12 cellular contexts compared by ENCODE assay signal in the genomic region with DNA sequence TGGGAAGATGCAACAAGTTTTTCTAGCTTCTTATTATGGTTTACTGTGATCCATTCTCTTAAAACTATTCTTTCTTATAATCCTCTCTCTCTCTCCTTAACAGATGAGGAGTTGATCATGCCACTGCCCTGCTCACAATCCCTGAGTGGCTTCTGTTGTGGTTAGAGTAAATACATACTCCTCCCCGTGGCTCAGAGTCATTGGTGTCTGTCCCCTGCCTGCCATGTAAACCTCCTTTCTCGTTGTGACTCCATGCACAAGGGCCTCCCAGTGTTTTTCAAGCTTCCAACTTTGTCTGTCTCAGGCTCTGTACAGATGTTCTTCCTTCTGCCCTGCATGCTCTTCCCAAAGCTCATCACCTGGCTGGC. TPM values are rescaled to one million over a fixed set of nuclear protein-coding genes. Genes with fewer than 3 reads are reported as not detected.
DNase-seq lines count a peak whose midpoint lies in the region; ATAC-seq and TF ChIP-seq lines count a peak whose summit lies in the region.
"Had no signal": no experiment of that assay in that cellular context is flagged by ENCODE, and none has a peak within 500 bp of the region (broad histone marks: within the 10 kb centered on the region; RNA-seq: fewer than 3 reads in every experiment).

No MANE protein-coding gene starts in this region.

- H3K9me3 Mint-ChIP-seq in activated T-cell treated with anti-CD3 and anti-CD28 coated beads, Interleukin-2, amount 50 U/mL, for 4 hours = no peaks in the 10 kb centered on the region
- no peaks in the 10 kb centered on the region for H3K9me3 Mint-ChIP-seq in activated T-helper 2 cell treated with anti-CD3 and anti-CD28 coated beads, Interferon-gamma antibody, Interleukin-2, Interleukin-4, amounts not matched to agents 10 μg/mL and 5 μg/mL and 100 μg/mL, durations not matched to agents 14 hours and 24 hours and 36 hours
- no peaks in the 10 kb centered on the region for H3K9me3 Mint-ChIP-seq in MCF 10A (ENCODE audit: unreplicated experiment)

- peak overlapping the region; percentile 57 for H3K4me3 Mint-ChIP-seq in activated T-cell treated with anti-CD3 and anti-CD28 coated beads, Interleukin-2, amount 50 U/mL, for 4 hours
- no peak overlapping the region for H3K4me3 Mint-ChIP-seq in activated T-helper 2 cell treated with anti-CD3 and anti-CD28 coated beads, Interferon-gamma antibody, Interleukin-2, Interleukin-4, amounts not matched to agents 10 μg/mL and 5 μg/mL and 100 μg/mL, durations not matched to agents 14 hours and 24 hours and 36 hours (ENCODE audit: low read depth)
- no peak overlapping the region for H3K4me3 Mint-ChIP-seq in MCF 10A (ENCODE audit: unreplicated experiment)

- peak; percentile 62 to 66 for ATAC-seq in activated T-cell treated with anti-CD3 and anti-CD28 coated beads, Interleukin-2, amount 50 U/mL, for 4 hours
- ATAC-seq in HG03469 (IDR thresholded peaks at IDR 0.05; ENCODE audit: unreplicated experiment) (peak; percentile 22), GM19023 (IDR thresholded peaks at IDR 0.05; ENCODE audit: unreplicated experiment) (no peak), GM19324 (IDR thresholded peaks at IDR 0.05; ENCODE audit: low FRiP score, unreplicated experiment) (no peak)

- no peak for TF ChIP-seq CTCF in MCF 10A (IDR thresholded peaks at IDR 0.05; ENCODE audit: unreplicated experiment)

- H3K36me3 Mint-ChIP-seq in activated T-cell treated with anti-CD3 and anti-CD28 coated beads, Interleukin-2, amount 50 U/mL, for 4 hours (ENCODE audit: insufficient read depth) = peaks cover 2% of the 10 kb centered on the region
- peaks cover 3% of the 10 kb centered on the region for H3K36me3 Mint-ChIP-seq in activated T-helper 2 cell treated with anti-CD3 and anti-CD28 coated beads, Interferon-gamma antibody, Interleukin-2, Interleukin-4, amounts not matched to agents 10 μg/mL and 5 μg/mL and 100 μg/mL, durations not matched to agents 14 hours and 24 hours and 36 hours (ENCODE audit: low read depth)
- peaks cover 6% of the 10 kb centered on the region for H3K36me3 Mint-ChIP-seq in MCF 10A (ENCODE audit: insufficient read depth, unreplicated experiment)

- CTCF ChIA-PET in MCF 10A (lab: Yijun Ruan, JAX) = interaction anchor here (0.5 kb wide), 1 partner anchor 118 kb away, joined by 3 read pairs; no protein-coding TSS in a partner anchor

- intact Hi-C loops in activated T-helper 2 cell treated with anti-CD3 and anti-CD28 coated beads, Interferon-gamma antibody, Interleukin-2, Interleukin-4, amounts not matched to agents 10 μg/mL and 5 μg/mL and 100 μg/mL, durations not matched to agents 14 hours and 24 hours and 36 hours (cut with micrococcal nuclease) = loop anchor here (1.0 to 2.0 kb wide), 4 partner anchors 15 to 229 kb away; no protein-coding TSS in a partner anchor
- intact Hi-C loops in MCF 10A (cut with micrococcal nuclease) = no loop called here

- no TSS peak for BruUV-seq in MCF 10A (replicated peaks; lab: Mats Ljungman, UMichigan)

- H3K27ac Mint-ChIP-seq in activated T-helper 2 cell treated with anti-CD3 and anti-CD28 coated beads, Interferon-gamma antibody, Interleukin-2, Interleukin-4, amounts not matched to agents 10 μg/mL and 5 μg/mL and 100 μg/mL, durations not matched to agents 14 hours and 24 hours and 36 hours = peak overlapping the region; percentile 92
- H3K27ac Mint-ChIP-seq in MCF 10A (ENCODE audit: low read depth, unreplicated experiment) = no peak overlapping the region

- DNase-seq in activated T-cell treated with anti-CD3 and anti-CD28 coated beads, Interleukin-2, amount 50 U/mL, for 4 hours = no peak
- DNase-seq in activated T-cell treated with anti-CD3 and anti-CD28 coated beads for 4 hours (no peak), MCF 10A (ENCODE audit: unreplicated experiment) (no peak)
- DNase-seq in activated T-helper 2 cell treated with anti-CD3 and anti-CD28 coated beads, Interferon-gamma antibody, Interleukin-2, Interleukin-4, amounts not matched to agents 10 μg/mL and 5 μg/mL and 100 μg/mL, durations not matched to agents 14 hours and 24 hours and 36 hours (ENCODE audit: low spot score) = no peak
- peak; percentile 48 for DNase-seq in stimulated activated CD8-positive, alpha-beta memory T cell treated with anti-CD3 and anti-CD28 coated beads, Interleukin-4, amount 100 ng/mL, for 48 hours
- DNase-seq: ACHN, midbrain, NCI-H1092 treated with DMSO at 0.1 percent for 48 hours, Peyer's patch had no signal

- POLR2A ChIA-PET in MCF 10A (lab: Yijun Ruan, JAX) = interaction anchor here (0.9 kb wide), 1 partner anchor 23 kb away, joined by 4 read pairs; no protein-coding TSS in a partner anchor

- no peaks in the 10 kb centered on the region for H3K27me3 Mint-ChIP-seq in activated T-cell treated with anti-CD3 and anti-CD28 coated beads, Interleukin-2, amount 50 U/mL, for 4 hours (ENCODE audit: low read depth)
- H3K27me3 Mint-ChIP-seq in activated T-helper 2 cell treated with anti-CD3 and anti-CD28 coated beads, Interferon-gamma antibody, Interleukin-2, Interleukin-4, amounts not matched to agents 10 μg/mL and 5 μg/mL and 100 μg/mL, durations not matched to agents 14 hours and 24 hours and 36 hours (ENCODE audit: low read depth) = no peaks in the 10 kb centered on the region
- no peaks in the 10 kb centered on the region for H3K27me3 Mint-ChIP-seq in MCF 10A (ENCODE audit: insufficient read depth, unreplicated experiment)

- H3K4me1 Mint-ChIP-seq in activated T-cell treated with anti-CD3 and anti-CD28 coated beads, Interleukin-2, amount 50 U/mL, for 4 hours (ENCODE audit: low read depth) = peaks cover 73% of the 10 kb centered on the region
- peaks cover 55% of the 10 kb centered on the region for H3K4me1 Mint-ChIP-seq in activated T-helper 2 cell treated with anti-CD3 and anti-CD28 coated beads, Interferon-gamma antibody, Interleukin-2, Interleukin-4, amounts not matched to agents 10 μg/mL and 5 μg/mL and 100 μg/mL, durations not matched to agents 14 hours and 24 hours and 36 hours (ENCODE audit: low read depth)
- H3K4me1 Mint-ChIP-seq in MCF 10A (ENCODE audit: insufficient read depth, unreplicated experiment) = peaks cover 25% of the 10 kb centered on the region

RNA-seq across cellular contexts. Expression of gene CCNY, which starts 20.4 kb away (rescaled TPM):
- total RNA-seq in activated T-cell treated with anti-CD3 and anti-CD28 coated beads, Interleukin-2, amount 50 U/mL, for 4 hours = 10 to 100 TPM; 54.8 to 61.6 (median 58.9) TPM
- 60.4 and 67.1 TPM in 2 replicates for total RNA-seq in activated T-helper 2 cell treated with anti-CD3 and anti-CD28 coated beads, Interferon-gamma antibody, Interleukin-2, Interleukin-4, amounts not matched to agents 10 μg/mL and 5 μg/mL and 100 μg/mL, durations not matched to agents 14 hours and 24 hours and 36 hours
- total RNA-seq in MCF 10A (2022) = 68.9 and 79.7 TPM in 2 replicates

Comparison
In these comparisons a context has a peak if more than half of its experiments do, and no peak if none do; other contexts are left out.
1. ATAC-seq: peak in activated T-cell treated with anti-CD3 and anti-CD28 coated beads, Interleukin-2, amount 50 U/mL, for 4 hours (2 of 2) and HG03469 (single experiment); none in GM19023 (single experiment) and GM19324 (single experiment).